Comparison of ENCODE assay signal across 8 cellular contexts in the genomic region with DNA sequence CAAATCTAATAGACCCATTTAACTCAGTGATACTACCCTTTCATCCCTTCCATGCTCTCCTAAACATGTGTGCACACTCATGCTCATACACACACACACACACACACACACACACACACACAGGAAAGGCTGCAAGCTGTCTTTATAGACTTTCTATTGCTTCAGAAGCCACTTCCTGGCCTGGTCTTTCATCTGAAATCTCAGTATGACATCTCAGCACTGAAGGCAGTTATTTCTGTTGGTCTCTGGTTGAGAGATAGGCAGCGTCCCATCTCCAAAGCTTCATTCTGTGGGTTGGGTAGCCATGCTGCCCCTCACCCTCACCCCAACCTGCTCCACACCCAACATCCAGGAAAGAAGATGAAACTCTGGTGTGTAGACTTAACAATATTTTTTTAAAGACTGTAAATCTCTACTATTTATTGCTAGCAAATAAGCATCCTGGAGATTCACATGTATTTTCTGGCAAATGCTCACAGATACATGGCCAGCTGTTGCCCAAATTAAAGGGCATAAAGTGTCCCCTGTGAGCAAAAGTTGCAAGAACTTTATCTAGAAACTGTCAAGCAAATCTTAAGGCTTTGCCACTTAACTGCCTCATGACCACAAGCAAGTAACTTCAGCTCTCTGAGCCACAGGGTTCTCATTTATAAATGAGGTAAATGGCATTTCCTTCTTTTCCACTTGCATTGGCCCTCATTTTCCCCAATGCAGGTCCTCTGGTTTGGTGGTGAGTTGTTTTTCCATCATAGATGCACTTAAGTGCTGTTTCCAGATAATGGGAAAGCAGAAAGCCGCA.
DNase-seq lines count a peak whose midpoint lies in the region; ATAC-seq lines count a peak whose summit lies in the region.

No MANE protein-coding gene starts in this region.

- peak; percentile 56 for DNase-seq in activated CD4-positive, alpha-beta memory T cell treated with anti-CD3 and anti-CD28 coated beads, Interleukin-2, amount 10 ng/mL, durations not matched to agents 7 days and 5 days
- peak; percentile 21 for DNase-seq in stimulated activated CD4-positive, alpha-beta T cell treated with anti-CD3 and anti-CD28 coated beads, Interleukin-4, amount 100 ng/mL, for 1 hour
- DNase-seq in islet precursor cell = no peak
- no peak for DNase-seq in hippocampal formation (lab: John Stamatoyannopoulos, UW)

- H3K27ac Mint-ChIP-seq in activated CD4-positive, alpha-beta memory T cell treated with anti-CD3 and anti-CD28 coated beads, Interleukin-2, amount 10 ng/mL, durations not matched to agents 7 days and 5 days = peak overlapping the region; percentile 89

- peaks cover 31% of the 10 kb centered on the region for H3K4me1 Mint-ChIP-seq in activated CD4-positive, alpha-beta memory T cell treated with anti-CD3 and anti-CD28 coated beads, Interleukin-2, amount 10 ng/mL, durations not matched to agents 7 days and 5 days

- H3K9me3 Mint-ChIP-seq in activated CD4-positive, alpha-beta memory T cell treated with anti-CD3 and anti-CD28 coated beads, Interleukin-2, amount 10 ng/mL, durations not matched to agents 7 days and 5 days = peaks cover 8% of the 10 kb centered on the region

- H3K36me3 Mint-ChIP-seq in activated CD4-positive, alpha-beta memory T cell treated with anti-CD3 and anti-CD28 coated beads, Interleukin-2, amount 10 ng/mL, durations not matched to agents 7 days and 5 days (ENCODE audit: low read depth) = peaks cover 6% of the 10 kb centered on the region

- POLR2A ChIA-PET in activated CD4-positive, alpha-beta memory T cell treated with anti-CD3 and anti-CD28 coated beads, Interleukin-2, amount 10 ng/mL, durations not matched to agents 7 days and 5 days (lab: Charles Lee) = interaction anchor here (0.6 to 1.3 kb wide), 2 partner anchors 41 to 70 kb away, joined by 3 to 5 read pairs; no protein-coding TSS in a partner anchor

- no peaks in the 10 kb centered on the region for H3K27me3 Mint-ChIP-seq in activated CD4-positive, alpha-beta memory T cell treated with anti-CD3 and anti-CD28 coated beads, Interleukin-2, amount 10 ng/mL, durations not matched to agents 7 days and 5 days

- CTCF ChIA-PET in activated CD4-positive, alpha-beta memory T cell treated with anti-CD3 and anti-CD28 coated beads, Interleukin-2, amount 10 ng/mL, durations not matched to agents 7 days and 5 days (lab: Charles Lee) = no interaction called here

- H3K4me3 Mint-ChIP-seq in activated CD4-positive, alpha-beta memory T cell treated with anti-CD3 and anti-CD28 coated beads, Interleukin-2, amount 10 ng/mL, durations not matched to agents 7 days and 5 days = no peak overlapping the region

- ATAC-seq in GM19043 (IDR thresholded peaks at IDR 0.05; ENCODE audit: low read depth, unreplicated experiment) (peak; percentile 93), HG03432 (IDR thresholded peaks at IDR 0.05; ENCODE audit: unreplicated experiment) (peak; percentile 93), HG03196 (IDR thresholded peaks at IDR 0.05; ENCODE audit: unreplicated experiment) (no peak), GM21390 (IDR thresholded peaks at IDR 0.05; ENCODE audit: unreplicated experiment) (no peak)

Comparison
In these comparisons a context has a peak if more than half of its experiments do, and no peak if none do; other contexts are left out.
1. ATAC-seq: peak in GM19043 (single experiment) and HG03432 (single experiment); none in HG03196 (single experiment) and GM21390 (single experiment).
2. DNase-seq: peak in activated CD4-positive, alpha-beta memory T cell treated with anti-CD3 and anti-CD28 coated beads, Interleukin-2, amount 10 ng/mL, durations not matched to agents 7 days and 5 days (single experiment) and stimulated activated CD4-positive, alpha-beta T cell treated with anti-CD3 and anti-CD28 coated beads, Interleukin-4, amount 100 ng/mL, for 1 hour (single experiment); none in islet precursor cell (single experiment) and hippocampal formation (0 of 2).